ENCODE assay signal across 13 cellular contexts in genomic region chr2:101255501-101255900, GRCh38. TPM values are rescaled to one million over a fixed set of nuclear protein-coding genes. Genes with fewer than 3 reads are reported as not detected.
A peak's percentile ranks its signal among the peaks of the same experiment; 100 is the strongest.
DNase-seq lines count a peak whose midpoint lies in the region; ATAC-seq and TF ChIP-seq lines count a peak whose summit lies in the region.
"Had no signal": no experiment of that assay in that cellular context is flagged by ENCODE, and none has a peak within 500 bp of the region (broad histone marks: within the 10 kb centered on the region; RNA-seq: fewer than 3 reads in every experiment).

No MANE protein-coding gene starts in this region.

- no peak for DNase-seq in activated CD4-positive, alpha-beta T cell treated with anti-CD3 and anti-CD28 coated beads, Interleukin-2, amount 10 ng/mL, durations not matched to agents 24 days and 14 days
- DNase-seq in activated CD4-positive, alpha-beta T cell treated with anti-CD3 and anti-CD28 coated beads, Interleukin-2, amount 50 U/mL, for 48 hours: no peak
- DNase-seq in RWPE1 (ENCODE audit: low spot score): no peak
- DNase-seq in endodermal cell: no peak
- DNase-seq in osteocyte (ENCODE audit: extremely low spot score, unreplicated experiment): no peak
- DNase-seq in Right ventricle myocardium superior: no peak
- no peak for DNase-seq in NCI-H187 treated with DMSO at 0.1 percent for 48 hours (lab: John Stamatoyannopoulos, UW)
- DNase-seq in MG63: no peak
- DNase-seq: activated CD4-positive, CD25-positive, alpha-beta regulatory T cell; activated naive CD4-positive, alpha-beta T cell treated with Interleukin-2 at 50 U/mL for 16 hours; effector CD4-positive, alpha-beta T cell; NCI-H1092; NCI-H510A treated with DMSO at 0.1 percent for 48 hours had no signal

- no peak overlapping the region for H3K9ac ChIP-seq in endodermal cell (ENCODE audit: extremely low read depth, low read length, poor library complexity, severe bottlenecking)

- H3K9me3 ChIP-seq in endodermal cell (ENCODE audit: control insufficient read depth, low read length) (peaks cover 8% of the 10 kb centered on the region), MG63 (no peaks in the 10 kb centered on the region)

- POLR2A ChIA-PET in RWPE1 (lab: Yijun Ruan, JAX; ENCODE audit: low non-redundant PET): no interaction called here

- H3K36me3 Mint-ChIP-seq in activated CD4-positive, alpha-beta T cell treated with anti-CD3 and anti-CD28 coated beads, Interleukin-2, amount 10 ng/mL, durations not matched to agents 24 days and 14 days (ENCODE audit: low read depth): peaks cover 43% of the 10 kb centered on the region
- H3K36me3 Mint-ChIP-seq in endodermal cell (ENCODE audit: low read depth) (peaks cover 32% of the 10 kb centered on the region), osteocyte (ENCODE audit: unreplicated experiment) (peaks cover 15% of the 10 kb centered on the region)

- H3K4me1 ChIP-seq in endodermal cell (ENCODE audit: control insufficient read depth, insufficient read depth, low read length): peaks cover 3% of the 10 kb centered on the region

- H3K4me1 Mint-ChIP-seq in activated CD4-positive, alpha-beta T cell treated with anti-CD3 and anti-CD28 coated beads, Interleukin-2, amount 10 ng/mL, durations not matched to agents 24 days and 14 days: peaks cover 48% of the 10 kb centered on the region
- peaks cover 22% of the 10 kb centered on the region for H3K4me1 Mint-ChIP-seq in endodermal cell
- peaks cover 28% of the 10 kb centered on the region for H3K4me1 Mint-ChIP-seq in osteocyte (ENCODE audit: unreplicated experiment)

- H3K27ac ChIP-seq in RWPE1 (peak overlapping the region; percentile 49), endodermal cell (ENCODE audit: low read depth, low read length) (no peak overlapping the region)

- no peak for ATAC-seq in Right ventricle myocardium superior (ENCODE audit: poor library complexity)

- H3K36me3 ChIP-seq in endodermal cell (ENCODE audit: control insufficient read depth, insufficient read depth, low read length) (peaks cover 25% of the 10 kb centered on the region), MG63 (peaks cover 20% of the 10 kb centered on the region)

- H3K9me3 Mint-ChIP-seq in activated CD4-positive, alpha-beta T cell treated with anti-CD3 and anti-CD28 coated beads, Interleukin-2, amount 10 ng/mL, durations not matched to agents 24 days and 14 days: no peaks in the 10 kb centered on the region
- H3K9me3 Mint-ChIP-seq in endodermal cell (no peaks in the 10 kb centered on the region), osteocyte (ENCODE audit: unreplicated experiment) (no peaks in the 10 kb centered on the region)

- no peaks in the 10 kb centered on the region for H3K27me3 Mint-ChIP-seq in activated CD4-positive, alpha-beta T cell treated with anti-CD3 and anti-CD28 coated beads, Interleukin-2, amount 10 ng/mL, durations not matched to agents 24 days and 14 days
- H3K27me3 Mint-ChIP-seq in endodermal cell (ENCODE audit: insufficient read depth) (no peaks in the 10 kb centered on the region), osteocyte (ENCODE audit: unreplicated experiment) (no peaks in the 10 kb centered on the region)

- no peak for TF ChIP-seq CTCF in RWPE1 (conservative IDR thresholded peaks at IDR 0.05; ENCODE audit: low read depth)
- TF ChIP-seq CTCF in endodermal cell (conservative IDR thresholded peaks at IDR 0.05): no peak
- no peak for TF ChIP-seq CTCF in osteocyte (IDR thresholded peaks at IDR 0.05)

- H3K4me3 ChIP-seq in endodermal cell (ENCODE audit: low read length) (no peak overlapping the region), MG63 (no peak overlapping the region)

- H3K27ac Mint-ChIP-seq in activated CD4-positive, alpha-beta T cell treated with anti-CD3 and anti-CD28 coated beads, Interleukin-2, amount 10 ng/mL, durations not matched to agents 24 days and 14 days: no peak overlapping the region
- peak overlapping the region; percentile 56 for H3K27ac Mint-ChIP-seq in endodermal cell
- H3K27ac Mint-ChIP-seq in osteocyte (ENCODE audit: unreplicated experiment): no peak overlapping the region

- H3K4me3 Mint-ChIP-seq in activated CD4-positive, alpha-beta T cell treated with anti-CD3 and anti-CD28 coated beads, Interleukin-2, amount 10 ng/mL, durations not matched to agents 24 days and 14 days: peak overlapping the region; percentile 20
- no peak overlapping the region for H3K4me3 Mint-ChIP-seq in endodermal cell
- peak overlapping the region; percentile 23 for H3K4me3 Mint-ChIP-seq in osteocyte (ENCODE audit: unreplicated experiment)

- CTCF ChIA-PET in RWPE1 (lab: Yijun Ruan, JAX): no interaction called here

- H3K27me3 ChIP-seq in endodermal cell (ENCODE audit: control insufficient read depth, insufficient read depth, low read length, poor library complexity, severe bottlenecking) (no peaks in the 10 kb centered on the region), MG63 (no peaks in the 10 kb centered on the region)

- 93 to 96% methylated on average over 3 of the region's 3 CpGs for WGBS in endodermal cell (ENCODE audit: insufficient coverage in 1 of 2, insufficient read length in 1 of 2), 2 experiments

- intact Hi-C loops in activated CD4-positive, alpha-beta T cell treated with anti-CD3 and anti-CD28 coated beads, Interleukin-2, amount 10 ng/mL, durations not matched to agents 24 days and 14 days (cut with micrococcal nuclease): no loop called here
- intact Hi-C loops in Right ventricle myocardium superior (cut with DNase I): no loop called here

RNA-seq across cellular contexts. Expression of gene CNOT11, which starts 2.8 kb away (rescaled TPM):
- total RNA-seq in activated CD4-positive, alpha-beta T cell treated with anti-CD3 and anti-CD28 coated beads, Interleukin-2, amount 10 ng/mL, durations not matched to agents 24 days and 14 days: 65.0 and 69.6 TPM in 2 replicates
- 10 to 100 TPM; 46.1 to 49.3 TPM for total RNA-seq in endodermal cell
- 46.1 TPM for polyA plus RNA-seq in endodermal cell (2013, experiment 1 of 2)
- 36.0 TPM for polyA plus RNA-seq in endodermal cell (2013, experiment 2 of 2)
- 31.4 and 36.8 TPM in 2 replicates for total RNA-seq in osteocyte
- total RNA-seq in Right ventricle myocardium superior: 33.1 TPM
- 52.6 and 64.1 TPM in 2 replicates for total RNA-seq in MG63 (2014; rRNA removed; shearing (Covaris generic); ENCODE audit: low replicate concordance)

RNA-seq across cellular contexts. Expression of gene RNF149, which starts 53.0 kb away (rescaled TPM):
- 40.3 and 40.7 TPM in 2 replicates for total RNA-seq in activated CD4-positive, alpha-beta T cell treated with anti-CD3 and anti-CD28 coated beads, Interleukin-2, amount 10 ng/mL, durations not matched to agents 24 days and 14 days
- 10 to 100 TPM; 26.4 to 36.3 TPM for total RNA-seq in endodermal cell
- polyA plus RNA-seq in endodermal cell (2013, experiment 1 of 2): 30.9 TPM
- polyA plus RNA-seq in endodermal cell (2013, experiment 2 of 2): 26.1 TPM
- total RNA-seq in osteocyte: 31.8 and 34.7 TPM in 2 replicates
- total RNA-seq in Right ventricle myocardium superior: 14.0 TPM
- total RNA-seq in MG63 (2014; rRNA removed; shearing (Covaris generic); ENCODE audit: low replicate concordance): 33.8 and 34.5 TPM in 2 replicates
